19 cellular contexts compared by ENCODE assay signal in genomic region chr6:105398859-105399258, GRCh38. TPM values are rescaled to one million over a fixed set of nuclear protein-coding genes. Genes with fewer than 3 reads are reported as not detected.
DNase-seq lines count a peak whose midpoint lies in the region; ATAC-seq and TF ChIP-seq lines count a peak whose summit lies in the region.
"Had no signal": no experiment of that assay in that cellular context is flagged by ENCODE, and none has a peak within 500 bp of the region (broad histone marks: within the 10 kb centered on the region; RNA-seq: fewer than 3 reads in every experiment).

No MANE protein-coding gene starts in this region.

- no peak for TF ChIP-seq RAD21 in SK-N-SH (IDR thresholded peaks at IDR 0.05; ENCODE audit: low read length)

- H3K4me3 Mint-ChIP-seq in CD4-positive, CD25-positive, alpha-beta regulatory T cell: peak overlapping the region in 3 of 4 donors; percentile 17 to 78 (median 26)
- peak overlapping the region; percentile 44 for H3K4me3 Mint-ChIP-seq in central memory CD8-positive, alpha-beta T cell
- peak overlapping the region; percentile 12 for H3K4me3 Mint-ChIP-seq in neural crest cell
- no peak overlapping the region for H3K4me3 Mint-ChIP-seq in activated T-cell treated with anti-CD3 and anti-CD28 coated beads, Interleukin-2, amount 50 U/mL, for 72 hours

- TF ChIP-seq CTCF in DND-41 (IDR thresholded peaks at IDR 0.05; ENCODE audit: borderline replicate concordance, extremely low read depth, low read length, poor library complexity, severe bottlenecking) (no peak), neural crest cell (conservative IDR thresholded peaks at IDR 0.05) (no peak), thyroid gland (IDR thresholded peaks at IDR 0.05) (no peak), SK-N-SH (IDR thresholded peaks at IDR 0.05) (no peak)

- H3K79me2 ChIP-seq in DND-41 (ENCODE audit: insufficient read depth, low read length) (peaks cover 76% of the 10 kb centered on the region), SK-N-SH (ENCODE audit: insufficient read depth) (peaks cover 60% of the 10 kb centered on the region)

- no peak overlapping the region for H3K27ac ChIP-seq in CD4-positive, CD25-positive, alpha-beta regulatory T cell (ENCODE audit: insufficient read depth, low read length, poor library complexity, severe bottlenecking)
- H3K27ac ChIP-seq in DND-41 (ENCODE audit: low read length): no peak overlapping the region
- H3K27ac ChIP-seq in thyroid gland: no peak overlapping the region
- no peak overlapping the region for H3K27ac ChIP-seq in SK-N-SH (ENCODE audit: low read depth in 2 of 2, low read length in 1 of 2)
- H3K27ac ChIP-seq: A549, Peyer's patch had no signal

- H3K36me3 Mint-ChIP-seq in CD4-positive, CD25-positive, alpha-beta regulatory T cell: peaks cover 14% of the 10 kb centered on the region
- H3K36me3 Mint-ChIP-seq in central memory CD8-positive, alpha-beta T cell (ENCODE audit: insufficient read depth): peaks cover 13% of the 10 kb centered on the region
- peaks cover 7% of the 10 kb centered on the region for H3K36me3 Mint-ChIP-seq in neural crest cell (ENCODE audit: low read depth)
- H3K36me3 Mint-ChIP-seq in activated T-cell treated with anti-CD3 and anti-CD28 coated beads, Interleukin-2, amount 50 U/mL, for 72 hours (ENCODE audit: insufficient read depth in 2 of 2): peaks cover 5 to 9% of the 10 kb centered on the region in 2 donors

- intact Hi-C loops in thyroid gland (cut with DNase I): no loop called here

- no peaks in the 10 kb centered on the region for H3K9me3 Mint-ChIP-seq in CD4-positive, CD25-positive, alpha-beta regulatory T cell
- no peaks in the 10 kb centered on the region for H3K9me3 Mint-ChIP-seq in central memory CD8-positive, alpha-beta T cell
- no peaks in the 10 kb centered on the region for H3K9me3 Mint-ChIP-seq in neural crest cell
- H3K9me3 Mint-ChIP-seq in activated T-cell treated with anti-CD3 and anti-CD28 coated beads, Interleukin-2, amount 50 U/mL, for 72 hours: no peaks in the 10 kb centered on the region

- H3K4me1 ChIP-seq in CD4-positive, CD25-positive, alpha-beta regulatory T cell (ENCODE audit: control insufficient read depth, insufficient read depth, low read length, poor library complexity, severe bottlenecking): peaks cover 44% of the 10 kb centered on the region
- H3K4me1 ChIP-seq in DND-41 (ENCODE audit: insufficient read depth, low read length): peaks cover 48% of the 10 kb centered on the region
- H3K4me1 ChIP-seq in thyroid gland: peaks cover 13 to 31% of the 10 kb centered on the region in 2 donors
- H3K4me1 ChIP-seq in SK-N-SH (ENCODE audit: control insufficient read depth in 1 of 2, insufficient read depth in 2 of 2, low read depth in 1 of 2, low read length in 1 of 2): peaks cover 0 to 23% of the 10 kb centered on the region in 2 experiments; a peak in 2 of 4 replicates

- TF ChIP-seq POLR2A in thyroid gland (IDR thresholded peaks at IDR 0.05): no peak

- H4K20me1 ChIP-seq in DND-41 (ENCODE audit: insufficient read depth, low read length) (peaks cover 46% of the 10 kb centered on the region), SK-N-SH (ENCODE audit: insufficient read depth) (peaks cover 31% of the 10 kb centered on the region)

- H3K27me3 Mint-ChIP-seq in CD4-positive, CD25-positive, alpha-beta regulatory T cell: no peaks in the 10 kb centered on the region
- H3K27me3 Mint-ChIP-seq in central memory CD8-positive, alpha-beta T cell: no peaks in the 10 kb centered on the region
- peaks cover 26% of the 10 kb centered on the region for H3K27me3 Mint-ChIP-seq in neural crest cell (ENCODE audit: low read depth)
- H3K27me3 Mint-ChIP-seq in activated T-cell treated with anti-CD3 and anti-CD28 coated beads, Interleukin-2, amount 50 U/mL, for 72 hours (ENCODE audit: low read depth): no peaks in the 10 kb centered on the region

- CTCF ChIA-PET in SK-N-SH (lab: Yijun Ruan, JAX): interaction anchor here (1.1 to 6.7 kb wide), 3 partner anchors 13 to 311 kb away, joined by 3 to 58 read pairs (median 6); no protein-coding TSS in a partner anchor

- DNase-seq in CD4-positive, CD25-positive, alpha-beta regulatory T cell: no peak
- DNase-seq in DND-41 (no peak), neural crest cell (ENCODE audit: low read depth, low spot score) (no peak), thyroid gland (no peak), SK-N-SH (no peak), T-helper 1 cell (no peak)
- DNase-seq in central memory CD8-positive, alpha-beta T cell (ENCODE audit: low spot score in 2 of 2): no peak
- no peak for DNase-seq in activated T-cell treated with anti-CD3 and anti-CD28 coated beads, Interleukin-2, amount 50 U/mL, for 72 hours
- DNase-seq: DMS79 treated with DMSO at 0.1 percent for 48 hours, IMR-90, Kasumi-1, MM.1S, NCI-H1092, NCI-H1436 treated with DMSO at 0.1 percent for 48 hours, NCI-H2029 treated with DMSO at 0.1 percent for 48 hours, NCI-H748 treated with DMSO at 0.1 percent for 48 hours had no signal

- peaks cover 7% of the 10 kb centered on the region for H3F3A ChIP-seq in SK-N-SH (replicated peaks; ENCODE audit: insufficient read depth)

- H2AFZ ChIP-seq in DND-41 (ENCODE audit: low read depth, low read length) (no peak overlapping the region), SK-N-SH (ENCODE audit: low read depth) (no peak overlapping the region)

- H3K4me3 ChIP-seq in CD4-positive, CD25-positive, alpha-beta regulatory T cell (ENCODE audit: low read depth, low read length): no peak overlapping the region
- H3K4me3 ChIP-seq in DND-41 (ENCODE audit: low read depth in 1 of 2, low read length in 2 of 2): no peak overlapping the region
- no peak overlapping the region for H3K4me3 ChIP-seq in thyroid gland (replicated peaks in 1 of 3)
- no peak overlapping the region for H3K4me3 ChIP-seq in SK-N-SH (ENCODE audit: low read depth in 2 of 2, low read length in 1 of 2)
- H3K4me3 ChIP-seq: A549, Peyer's patch had no signal

- peak overlapping the region in 1 of 3 donors; percentile 43 for H3K27ac Mint-ChIP-seq in CD4-positive, CD25-positive, alpha-beta regulatory T cell
- peak overlapping the region; percentile 14 for H3K27ac Mint-ChIP-seq in central memory CD8-positive, alpha-beta T cell (ENCODE audit: low read depth)
- no peak overlapping the region for H3K27ac Mint-ChIP-seq in neural crest cell (ENCODE audit: unreplicated experiment)
- no peak overlapping the region for H3K27ac Mint-ChIP-seq in activated T-cell treated with anti-CD3 and anti-CD28 coated beads, Interleukin-2, amount 50 U/mL, for 72 hours

- H3K9me3 ChIP-seq in CD4-positive, CD25-positive, alpha-beta regulatory T cell (ENCODE audit: control insufficient read depth in 2 of 2, low read length in 2 of 2): no peaks in the 10 kb centered on the region
- H3K9me3 ChIP-seq in DND-41 (ENCODE audit: insufficient read depth, low read length, severe bottlenecking) (no peaks in the 10 kb centered on the region), thyroid gland (no peaks in the 10 kb centered on the region), SK-N-SH (no peaks in the 10 kb centered on the region)
- H3K9me3 ChIP-seq: A549, Peyer's patch had no signal

- no peak for TF ChIP-seq EP300 in SK-N-SH (IDR thresholded peaks at IDR 0.05; ENCODE audit: borderline replicate concordance in 1 of 2, low read depth in 1 of 2, low read length in 1 of 2)

- peaks cover 39 to 58% (median 49%) of the 10 kb centered on the region in 4 donors for H3K4me1 Mint-ChIP-seq in CD4-positive, CD25-positive, alpha-beta regulatory T cell
- peaks cover 55% of the 10 kb centered on the region for H3K4me1 Mint-ChIP-seq in central memory CD8-positive, alpha-beta T cell
- H3K4me1 Mint-ChIP-seq in neural crest cell: peaks cover 53% of the 10 kb centered on the region
- peaks cover 52% of the 10 kb centered on the region for H3K4me1 Mint-ChIP-seq in activated T-cell treated with anti-CD3 and anti-CD28 coated beads, Interleukin-2, amount 50 U/mL, for 72 hours (ENCODE audit: low read depth)

- no peaks in the 10 kb centered on the region for H3K9me2 ChIP-seq in SK-N-SH

- WGBS in thyroid gland, 2 donors: 75 to 89% methylated on average over 5 of the region's 5 CpGs
- 98% methylated on average over 5 of the region's 5 CpGs for WGBS in SK-N-SH (ENCODE audit: low lambda C conversion rate)

- no peaks in the 10 kb centered on the region for H3K27me3 ChIP-seq in CD4-positive, CD25-positive, alpha-beta regulatory T cell (ENCODE audit: control insufficient read depth, insufficient read depth, low read length)
- H3K27me3 ChIP-seq in DND-41 (ENCODE audit: insufficient read depth, low read length, poor library complexity) (no peaks in the 10 kb centered on the region), thyroid gland (no peaks in the 10 kb centered on the region), SK-N-SH (ENCODE audit: insufficient read depth) (no peaks in the 10 kb centered on the region)
- H3K27me3 ChIP-seq: Peyer's patch had no signal

- H3K9ac ChIP-seq in DND-41 (ENCODE audit: low read depth, low read length) (no peak overlapping the region), SK-N-SH (no peak overlapping the region)

- no peak for ATAC-seq in CD4-positive, CD25-positive, alpha-beta regulatory T cell (ENCODE audit: low read depth in 2 of 2)
- ATAC-seq in DND-41 (ENCODE audit: insufficient read depth, low read depth): no peak
- no peak for ATAC-seq in central memory CD8-positive, alpha-beta T cell (replicated peaks; ENCODE audit: extremely low read depth, poor library complexity, severe bottlenecking)
- ATAC-seq in activated T-cell treated with anti-CD3 and anti-CD28 coated beads, Interleukin-2, amount 50 U/mL, for 72 hours (replicated peaks in 1 of 2): no peak
- ATAC-seq: A549, HCT116 had no signal

- POLR2A ChIA-PET in SK-N-SH (lab: Yijun Ruan, JAX): interaction anchor here (0.7 kb wide), 1 partner anchor 606 kb away, joined by 6 read pairs; no protein-coding TSS in a partner anchor

- peaks cover 20% of the 10 kb centered on the region for H3K36me3 ChIP-seq in CD4-positive, CD25-positive, alpha-beta regulatory T cell (ENCODE audit: control insufficient read depth, insufficient read depth, low read length)
- H3K36me3 ChIP-seq in DND-41 (ENCODE audit: insufficient read depth, low read length): peaks cover 35% of the 10 kb centered on the region
- peaks cover 4 to 7% of the 10 kb centered on the region in 2 donors for H3K36me3 ChIP-seq in thyroid gland
- H3K36me3 ChIP-seq in SK-N-SH (replicated peaks in 1 of 2; ENCODE audit: control insufficient read depth in 1 of 2, insufficient read depth in 2 of 2, low read length in 1 of 2): peaks cover 11 to 24% of the 10 kb centered on the region in 2 experiments

- H3K4me2 ChIP-seq in DND-41 (ENCODE audit: insufficient read depth, low read length) (peak overlapping the region; percentile 97), SK-N-SH (no peak overlapping the region)
- H3K4me2 ChIP-seq: A549 had no signal

TF ChIP-seq in SK-N-SH, 30 proteins besides CTCF, POLR2A, EP300 and RAD21 (continues in another document):
- no peak for TF ChIP-seq FOXJ3 (CRISPR knock-in tag; IDR thresholded peaks at IDR 0.05)

RNA-seq across cellular contexts. Expression of gene PREP, which starts 4.0 kb away (rescaled TPM):
- 33.8 TPM for total RNA-seq in CD4-positive, CD25-positive, alpha-beta regulatory T cell
- 10 to 100 TPM; 40.8 to 49.7 (median 41.8) TPM for polyA plus RNA-seq in CD4-positive, CD25-positive, alpha-beta regulatory T cell
- total RNA-seq in neural crest cell (42.9 and 45.2 TPM in 2 replicates), thyroid gland (10 to 100 TPM; 13.7 to 21.7 (median 16.6) TPM)
- 10 to 100 TPM; 31.6 to 40.0 TPM for total RNA-seq in activated T-cell treated with anti-CD3 and anti-CD28 coated beads, Interleukin-2, amount 50 U/mL, for 72 hours
- 15.9 and 20.9 TPM in 2 replicates for polyA plus RNA-seq in SK-N-SH (2012; rRNA removed)
- polyA plus RNA-seq in SK-N-SH (2012; cell fraction: cytosol; rRNA removed): 31.7 and 34.5 TPM in 2 replicates
- polyA plus RNA-seq in SK-N-SH (2012; cell fraction: nucleus; rRNA removed): 19.4 and 30.5 TPM in 2 replicates

Comparison
In these comparisons a context has a peak if more than half of its experiments do, and no peak if none do; other contexts are left out.
1. H3K4me3 Mint-ChIP-seq: peak in CD4-positive, CD25-positive, alpha-beta regulatory T cell (3 of 4), central memory CD8-positive, alpha-beta T cell (single experiment) and neural crest cell (single experiment); none in activated T-cell treated with anti-CD3 and anti-CD28 coated beads, Interleukin-2, amount 50 U/mL, for 72 hours (0 of 2).